In genomic region chr6:110877569-110877968, GRCh38 we compare ENCODE assay signal across 9 cellular contexts. TPM values are rescaled to one million over a fixed set of nuclear protein-coding genes. Genes with fewer than 3 reads are reported as not detected.
A peak's percentile ranks its signal among the peaks of the same experiment; 100 is the strongest.
DNase-seq lines count a peak whose midpoint lies in the region; ATAC-seq, FAIRE-seq and TF ChIP-seq lines count a peak whose summit lies in the region.
"Had no signal": no experiment of that assay in that cellular context is flagged by ENCODE, and none has a peak within 500 bp of the region (broad histone marks: within the 10 kb centered on the region; RNA-seq: fewer than 3 reads in every experiment).

No MANE protein-coding gene starts in this region.

- H3K4me1 ChIP-seq in ES-I3 (ENCODE audit: insufficient read depth, low read length) (peaks cover 29% of the 10 kb centered on the region), Peyer's patch (peaks cover 0 to 52% (median 16%) of the 10 kb centered on the region in 4 donors)

- H3K27ac Mint-ChIP-seq in progenitor cell of endocrine pancreas = peak overlapping the region; percentile 97

- no peak for FAIRE-seq in frontal cortex (lab: Jason Lieb, UNC)
- FAIRE-seq: small intestine had no signal

- no peak for TF ChIP-seq CTCF in Peyer's patch (IDR thresholded peaks at IDR 0.05)
- no peak for TF ChIP-seq CTCF in epithelial cell of proximal tubule (conservative IDR thresholded peaks at IDR 0.05; ENCODE audit: low read depth, low read length)
- no peak for TF ChIP-seq CTCF in progenitor cell of endocrine pancreas (IDR thresholded peaks at IDR 0.05; ENCODE audit: unreplicated experiment)

- H3K9me3 Mint-ChIP-seq in progenitor cell of endocrine pancreas (ENCODE audit: low read depth) = no peaks in the 10 kb centered on the region

- no peak for TF ChIP-seq POLR2A in Peyer's patch (IDR thresholded peaks at IDR 0.05)

- DNase-seq in Peyer's patch = no peak
- no peak for DNase-seq in epithelial cell of proximal tubule (ENCODE audit: low read depth)
- DNase-seq in progenitor cell of endocrine pancreas (ENCODE audit: low spot score, unreplicated experiment) = no peak
- DNase-seq in frontal cortex (ENCODE audit: low spot score in 2 of 2) = no peak
- DNase-seq: small intestine had no signal

- H3K4me3 Mint-ChIP-seq in progenitor cell of endocrine pancreas (ENCODE audit: low read depth) = peak overlapping the region; percentile 92

- H3K4me3 ChIP-seq in Peyer's patch (peak overlapping the region in 2 of 4 donors; percentile 92 to 93), epithelial cell of proximal tubule (ENCODE audit: low read depth, low read length) (peak overlapping the region; percentile 91)

- H3K4me1 Mint-ChIP-seq in progenitor cell of endocrine pancreas (ENCODE audit: low read depth) = peaks cover 49% of the 10 kb centered on the region

- peak overlapping the region; percentile 88 to 98 (median 96) for H3K27ac ChIP-seq in Peyer's patch

- no peaks in the 10 kb centered on the region for H3K27me3 Mint-ChIP-seq in progenitor cell of endocrine pancreas

- no peaks in the 10 kb centered on the region for H3K27me3 ChIP-seq in Peyer's patch

- ATAC-seq in HG03442 (IDR thresholded peaks at IDR 0.05; ENCODE audit: unreplicated experiment) = no peak
- ATAC-seq in GM21619 (IDR thresholded peaks at IDR 0.05; ENCODE audit: unreplicated experiment) = no peak
- no peak for ATAC-seq in HG02938 (IDR thresholded peaks at IDR 0.05; ENCODE audit: unreplicated experiment)

- H3K9me3 ChIP-seq in ES-I3 (ENCODE audit: control insufficient read depth, insufficient read depth, low read length) (no peaks in the 10 kb centered on the region), Peyer's patch (no peaks in the 10 kb centered on the region)

- peak overlapping the region; percentile 74; the same call in 1 of the 2 replicates for H3K9ac ChIP-seq in ES-I3 (ENCODE audit: low read depth, low read length)

- no peaks in the 10 kb centered on the region for H3K36me3 ChIP-seq in ES-I3 (ENCODE audit: insufficient read depth, low read length)
- H3K36me3 ChIP-seq in Peyer's patch = no peaks in the 10 kb centered on the region

- H3K36me3 Mint-ChIP-seq in progenitor cell of endocrine pancreas (ENCODE audit: insufficient read depth) = peaks cover under 1% of the 10 kb centered on the region

RNA-seq across cellular contexts. Expression of gene AMD1, which starts 3.0 kb away (rescaled TPM):
- total RNA-seq in Peyer's patch (10 to 100 TPM; 37.1 to 61.9 (median 42.8) TPM), epithelial cell of proximal tubule (50.4 and 112 TPM in 2 replicates), progenitor cell of endocrine pancreas (75.0 and 75.2 TPM in 2 replicates), frontal cortex (116 TPM)
